In genomic region chr2:206713770-206714169, GRCh38 we compare ENCODE assay signal across 11 cellular contexts.
A peak's percentile ranks its signal among the peaks of the same experiment; 100 is the strongest.
DNase-seq lines count a peak whose midpoint lies in the region; ATAC-seq lines count a peak whose summit lies in the region.
"Had no signal": no experiment of that assay in that cellular context is flagged by ENCODE, and none has a peak within 500 bp of the region (broad histone marks: within the 10 kb centered on the region; RNA-seq: fewer than 3 reads in every experiment).

No MANE protein-coding gene starts in this region.

- DNase-seq in SIG-M5 treated with dmso at 0.1 percent for 504 hours (lab: John Stamatoyannopoulos, UW; ENCODE audit: unreplicated experiment) (peak; percentile 76), SIG-M5 (lab: John Stamatoyannopoulos, UW) (no peak), NOMO-1 (lab: John Stamatoyannopoulos, UW; ENCODE audit: unreplicated experiment in 2 of 2) (peak; percentile 57 to 63), T-helper 1 cell (no peak), ecto neural progenitor cell (ENCODE audit: low spot score) (no peak), AG08395 (ENCODE audit: low spot score) (no peak)
- DNase-seq: activated naive CD8-positive, alpha-beta T cell treated with anti-CD3 and anti-CD28 coated beads, Interleukin-2, amount 10 ng/mL, durations not matched to agents 7 days and 5 days; heart right ventricle; NCI-H1930 had no signal

- H3K9me3 Mint-ChIP-seq in stimulated activated memory B cell treated with anti-CD40 and anti-IgM and Interleukin-4, amounts not matched to agents 10 μg/mL and 1 μg/mL and 100 μg/mL, for 72 hours: no peaks in the 10 kb centered on the region
- H3K9me3 Mint-ChIP-seq: activated naive CD8-positive, alpha-beta T cell treated with anti-CD3 and anti-CD28 coated beads, Interleukin-2, amount 10 ng/mL, durations not matched to agents 7 days and 5 days had no signal

- no peaks in the 10 kb centered on the region for H3K36me3 Mint-ChIP-seq in stimulated activated memory B cell treated with anti-CD40 and anti-IgM and Interleukin-4, amounts not matched to agents 10 μg/mL and 1 μg/mL and 100 μg/mL, for 72 hours
- H3K36me3 Mint-ChIP-seq: activated naive CD8-positive, alpha-beta T cell treated with anti-CD3 and anti-CD28 coated beads, Interleukin-2, amount 10 ng/mL, durations not matched to agents 7 days and 5 days had no signal

- H3K4me1 Mint-ChIP-seq in stimulated activated memory B cell treated with anti-CD40 and anti-IgM and Interleukin-4, amounts not matched to agents 10 μg/mL and 1 μg/mL and 100 μg/mL, for 72 hours: no peaks in the 10 kb centered on the region

- H3K4me3 Mint-ChIP-seq in stimulated activated memory B cell treated with anti-CD40 and anti-IgM and Interleukin-4, amounts not matched to agents 10 μg/mL and 1 μg/mL and 100 μg/mL, for 72 hours: no peak overlapping the region
- H3K4me3 Mint-ChIP-seq: activated naive CD8-positive, alpha-beta T cell treated with anti-CD3 and anti-CD28 coated beads, Interleukin-2, amount 10 ng/mL, durations not matched to agents 7 days and 5 days had no signal

- peak; percentile 86 for ATAC-seq in HG02759 (IDR thresholded peaks at IDR 0.05; ENCODE audit: unreplicated experiment)
- peak; percentile 71 for ATAC-seq in stimulated activated memory B cell treated with anti-CD40 and anti-IgM and Interleukin-4, amounts not matched to agents 10 μg/mL and 1 μg/mL and 100 μg/mL, for 72 hours
- ATAC-seq: heart right ventricle had no signal

- peaks cover 29% of the 10 kb centered on the region for H3K27me3 Mint-ChIP-seq in stimulated activated memory B cell treated with anti-CD40 and anti-IgM and Interleukin-4, amounts not matched to agents 10 μg/mL and 1 μg/mL and 100 μg/mL, for 72 hours

- no peak overlapping the region for H3K27ac Mint-ChIP-seq in stimulated activated memory B cell treated with anti-CD40 and anti-IgM and Interleukin-4, amounts not matched to agents 10 μg/mL and 1 μg/mL and 100 μg/mL, for 72 hours
- H3K27ac Mint-ChIP-seq: activated naive CD8-positive, alpha-beta T cell treated with anti-CD3 and anti-CD28 coated beads, Interleukin-2, amount 10 ng/mL, durations not matched to agents 7 days and 5 days had no signal

Comparison
In these comparisons a context has a peak if more than half of its experiments do, and no peak if none do; other contexts are left out.
1. DNase-seq: peak in SIG-M5 treated with dmso at 0.1 percent for 504 hours (single experiment) and NOMO-1 (2 of 2); none in SIG-M5 (single experiment), T-helper 1 cell (0 of 5), ecto neural progenitor cell (single experiment) and AG08395 (single experiment).